32 cellular contexts compared by ENCODE assay signal in genomic region chr22:23392420-23393121, GRCh38.
DNase-seq lines count a peak whose midpoint lies in the region; ATAC-seq, FAIRE-seq and TF ChIP-seq lines count a peak whose summit lies in the region.
"Had no signal": no experiment of that assay in that cellular context is flagged by ENCODE, and none has a peak within 500 bp of the region (broad histone marks: within the 10 kb centered on the region; RNA-seq: fewer than 3 reads in every experiment).

No MANE protein-coding gene starts in this region.

- H3K18ac ChIP-seq in neuronal stem cell (ENCODE audit: low read length), result peak overlapping the region; percentile 76

- POLR2A ChIA-PET in WTC11 (lab: Charles Lee), result no interaction called here

- no peak overlapping the region for H3K27ac Mint-ChIP-seq in WTC11
- H3K27ac Mint-ChIP-seq in Calu3 (ENCODE audit: unreplicated experiment), result no peak overlapping the region
- H3K27ac Mint-ChIP-seq: CD4-positive, alpha-beta memory T cell had no signal

- no peaks in the 10 kb centered on the region for H3K27me3 Mint-ChIP-seq in activated T-cell treated with anti-CD3 and anti-CD28 coated beads, Interleukin-2, amount 50 U/mL, for 4 hours (ENCODE audit: low read depth)
- H3K27me3 Mint-ChIP-seq in WTC11 (ENCODE audit: low read depth) (no peaks in the 10 kb centered on the region), Calu3 (ENCODE audit: unreplicated experiment) (no peaks in the 10 kb centered on the region)
- H3K27me3 Mint-ChIP-seq: CD4-positive, alpha-beta memory T cell had no signal

- no peak overlapping the region for H3K4ac ChIP-seq in neuronal stem cell (ENCODE audit: low read length)

- ATAC-seq in activated T-cell treated with anti-CD3 and anti-CD28 coated beads, Interleukin-2, amount 50 U/mL, for 4 hours, result no peak
- ATAC-seq in WTC11, result no peak
- ATAC-seq in upper lobe of right lung, result no peak
- ATAC-seq: HCT116, PC-3 had no signal

- intact Hi-C loops in upper lobe of right lung (cut with DNase I) (no loop called here), Calu3 (cut with micrococcal nuclease; ENCODE audit: unreplicated experiment) (no loop called here)

- no peaks in the 10 kb centered on the region for H3K36me3 ChIP-seq in neuronal stem cell (replicated peaks in 1 of 2; ENCODE audit: control insufficient read depth in 2 of 2, insufficient read depth in 2 of 2, low read length in 2 of 2)
- no peaks in the 10 kb centered on the region for H3K36me3 ChIP-seq in upper lobe of right lung
- H3K36me3 ChIP-seq: SJCRH30 had no signal

- H2BK120ac ChIP-seq in neuronal stem cell (ENCODE audit: low read depth, low read length), result no peak overlapping the region

- BruUV-seq in Calu3 (replicated peaks; lab: Mats Ljungman, UMichigan), result no TSS peak

- H4K8ac ChIP-seq in neuronal stem cell (ENCODE audit: low read depth, low read length), result no peak overlapping the region

- no peaks in the 10 kb centered on the region for H3K4me1 Mint-ChIP-seq in activated T-cell treated with anti-CD3 and anti-CD28 coated beads, Interleukin-2, amount 50 U/mL, for 4 hours (ENCODE audit: low read depth)
- H3K4me1 Mint-ChIP-seq in WTC11 (no peaks in the 10 kb centered on the region), Calu3 (ENCODE audit: low read depth, unreplicated experiment) (no peaks in the 10 kb centered on the region)
- H3K4me1 Mint-ChIP-seq: CD4-positive, alpha-beta memory T cell had no signal

- no peak overlapping the region for H2AK5ac ChIP-seq in neuronal stem cell (ENCODE audit: low read depth, low read length)

- H3K23ac ChIP-seq in neuronal stem cell (ENCODE audit: low read depth, low read length, poor library complexity), result no peak overlapping the region

- H3K9me3 ChIP-seq in neuronal stem cell (replicated peaks in 1 of 2; ENCODE audit: control insufficient read depth in 2 of 2, insufficient read depth in 1 of 2, low read depth in 1 of 2, low read length in 2 of 2) (no peaks in the 10 kb centered on the region), upper lobe of right lung (no peaks in the 10 kb centered on the region)
- H3K9me3 ChIP-seq: SJCRH30 had no signal

- no peak overlapping the region for H3K4me3 Mint-ChIP-seq in activated T-cell treated with anti-CD3 and anti-CD28 coated beads, Interleukin-2, amount 50 U/mL, for 4 hours
- H3K4me3 Mint-ChIP-seq in WTC11 (no peak overlapping the region), Calu3 (ENCODE audit: low read depth, unreplicated experiment) (no peak overlapping the region)
- H3K4me3 Mint-ChIP-seq: CD4-positive, alpha-beta memory T cell had no signal

- no peak overlapping the region for H3K4me3 ChIP-seq in neuronal stem cell (ENCODE audit: low read length in 2 of 2)
- no peak overlapping the region for H3K4me3 ChIP-seq in upper lobe of right lung
- H3K4me3 ChIP-seq: SJCRH30 had no signal

- no peak overlapping the region for H3K9ac ChIP-seq in neuronal stem cell (ENCODE audit: low read depth, low read length, poor library complexity)

- no peak overlapping the region for H3K14ac ChIP-seq in neuronal stem cell (ENCODE audit: low read length)

- no CpG with 5 or more reads among the region's 11 CpGs for WGBS in neuronal stem cell (ENCODE audit: extremely low coverage in 2 of 2, insufficient read length in 2 of 2, insufficient replicate concordance in 1 of 2), 2 donors

- no peak overlapping the region for H3K4me2 ChIP-seq in neuronal stem cell (ENCODE audit: insufficient read depth, low read length, poor library complexity, severe bottlenecking)

- H2BK5ac ChIP-seq in neuronal stem cell (ENCODE audit: low read length), result no peak overlapping the region

- no peaks in the 10 kb centered on the region for H3K36me3 Mint-ChIP-seq in activated T-cell treated with anti-CD3 and anti-CD28 coated beads, Interleukin-2, amount 50 U/mL, for 4 hours (ENCODE audit: insufficient read depth)
- H3K36me3 Mint-ChIP-seq in WTC11 (no peaks in the 10 kb centered on the region), Calu3 (ENCODE audit: insufficient read depth, unreplicated experiment) (no peaks in the 10 kb centered on the region)
- H3K36me3 Mint-ChIP-seq: CD4-positive, alpha-beta memory T cell had no signal

- TF ChIP-seq CTCF in WTC11 (IDR thresholded peaks at IDR 0.05) (no peak), upper lobe of right lung (IDR thresholded peaks at IDR 0.05) (no peak), Calu3 (IDR thresholded peaks at IDR 0.05; ENCODE audit: unreplicated experiment) (no peak)

- H3K79me1 ChIP-seq in neuronal stem cell (ENCODE audit: low read depth, low read length), result no peaks in the 10 kb centered on the region

- H3K27ac ChIP-seq in neuronal stem cell (replicated peaks; ENCODE audit: low read length) (no peak overlapping the region), upper lobe of right lung (no peak overlapping the region)
- H3K27ac ChIP-seq: SJCRH30 had no signal

- FAIRE-seq in frontal cortex (lab: Jason Lieb, UNC), result no peak
- FAIRE-seq: GM12892, GM19239, H1 had no signal

- peak overlapping the region; percentile 22 for H2BK12ac ChIP-seq in neuronal stem cell (ENCODE audit: low read length)

- H3K4me1 ChIP-seq in neuronal stem cell (ENCODE audit: control insufficient read depth in 2 of 2, insufficient read depth in 1 of 2, low read depth in 1 of 2, low read length in 2 of 2), result peaks cover 0 to 3% of the 10 kb centered on the region in 2 donors
- H3K4me1 ChIP-seq in upper lobe of right lung, result no peaks in the 10 kb centered on the region
- H3K4me1 ChIP-seq: SJCRH30 had no signal

- H2BK15ac ChIP-seq in neuronal stem cell (ENCODE audit: low read length), result no peak overlapping the region

- DNase-seq in activated T-cell treated with anti-CD3 and anti-CD28 coated beads, Interleukin-2, amount 50 U/mL, for 4 hours, result peak; percentile 4
- no peak for DNase-seq in activated T-cell treated with anti-CD3 and anti-CD28 coated beads, Interleukin-2, amount 50 U/mL, for 48 hours
- DNase-seq in WTC11 (ENCODE audit: low spot score), result peak; percentile 3
- no peak for DNase-seq in neuronal stem cell (ENCODE audit: low spot score)
- peak; percentile 57 for DNase-seq in upper lobe of right lung
- no peak for DNase-seq in Calu3
- DNase-seq in DMS53 (lab: John Stamatoyannopoulos, UW), result no peak
- DNase-seq in frontal cortex (ENCODE audit: low spot score in 2 of 2), result no peak
- DNase-seq: 8988T; ACHN; C1 segment of cervical spinal cord; CD4-positive, alpha-beta memory T cell; COR-L47; DMS 273 treated with DMSO at 0.1 percent for 48 hours; DMS79 treated with DMSO at 0.1 percent for 48 hours; GF-D8; IMR-90; KG1; MM.1S; NCI-H1417; NCI-H1694; NCI-H2029 treated with DMSO at 0.1 percent for 48 hours; NCI-H446 treated with DMSO at 0.1 percent for 48 hours; NCI-H526; NCI-H82; NK-92 treated with Interleukin-12 subunit alpha and Interleukin-12 subunit beta, amount 100 ng/mL, for 24 hours; PC-3; SJCRH30 had no signal

- H4K91ac ChIP-seq in neuronal stem cell (ENCODE audit: low read depth, low read length, poor library complexity), result no peak overlapping the region

- H2AFZ ChIP-seq in neuronal stem cell (ENCODE audit: low read length), result no peak overlapping the region

- H3K9me3 Mint-ChIP-seq in activated T-cell treated with anti-CD3 and anti-CD28 coated beads, Interleukin-2, amount 50 U/mL, for 4 hours, result no peaks in the 10 kb centered on the region
- H3K9me3 Mint-ChIP-seq in WTC11 (no peaks in the 10 kb centered on the region), Calu3 (ENCODE audit: low read depth, unreplicated experiment) (no peaks in the 10 kb centered on the region)
- H3K9me3 Mint-ChIP-seq: CD4-positive, alpha-beta memory T cell had no signal

- H3K27me3 ChIP-seq in neuronal stem cell (ENCODE audit: control insufficient read depth in 3 of 3, insufficient read depth in 3 of 3, low read depth in 1 of 3, low read length in 3 of 3), result no peaks in the 10 kb centered on the region
- no peaks in the 10 kb centered on the region for H3K27me3 ChIP-seq in upper lobe of right lung
- H3K27me3 ChIP-seq: SJCRH30 had no signal

- CTCF ChIA-PET in WTC11 (lab: Charles Lee), result interaction anchor here (0.7 to 1.5 kb wide), 2 partner anchors 10 to 448 kb away, joined by 3 to 5 read pairs; no protein-coding TSS in a partner anchor
- CTCF ChIA-PET in Calu3 (lab: Charles Lee), result interaction anchor here (0.6 kb wide), 1 partner anchor 100 kb away, joined by 5 read pairs; no protein-coding TSS in a partner anchor

TF ChIP-seq in WTC11, 78 proteins besides CTCF, POLR2A, EP300 and RAD21 (continues in another document):
- TF ChIP-seq HMGXB4 (CRISPR knock-in tag; IDR thresholded peaks at IDR 0.05), result no peak
- no peak for TF ChIP-seq MYBL2 (CRISPR knock-in tag; IDR thresholded peaks at IDR 0.05)
- no peak for TF ChIP-seq IRF2 (CRISPR knock-in tag; IDR thresholded peaks at IDR 0.05; ENCODE audit: borderline replicate concordance, low read depth)
- no peak for TF ChIP-seq NR2C2 (CRISPR knock-in tag; IDR thresholded peaks at IDR 0.05)
- TF ChIP-seq ZNF512 (CRISPR knock-in tag; IDR thresholded peaks at IDR 0.05; ENCODE audit: borderline replicate concordance), result no peak
- TF ChIP-seq ZNF219 (CRISPR knock-in tag; IDR thresholded peaks at IDR 0.05; ENCODE audit: borderline replicate concordance), result no peak

Comparison
In these comparisons a context has a peak if more than half of its experiments do, and no peak if none do; other contexts are left out.
1. DNase-seq: peak in activated T-cell treated with anti-CD3 and anti-CD28 coated beads, Interleukin-2, amount 50 U/mL, for 4 hours (single experiment), WTC11 (single experiment) and upper lobe of right lung (single experiment); none in activated T-cell treated with anti-CD3 and anti-CD28 coated beads, Interleukin-2, amount 50 U/mL, for 48 hours (0 of 2), neuronal stem cell (single experiment), Calu3 (single experiment), DMS53 (single experiment) and frontal cortex (0 of 2).